6 cellular contexts compared by ENCODE assay signal in the genomic region with DNA sequence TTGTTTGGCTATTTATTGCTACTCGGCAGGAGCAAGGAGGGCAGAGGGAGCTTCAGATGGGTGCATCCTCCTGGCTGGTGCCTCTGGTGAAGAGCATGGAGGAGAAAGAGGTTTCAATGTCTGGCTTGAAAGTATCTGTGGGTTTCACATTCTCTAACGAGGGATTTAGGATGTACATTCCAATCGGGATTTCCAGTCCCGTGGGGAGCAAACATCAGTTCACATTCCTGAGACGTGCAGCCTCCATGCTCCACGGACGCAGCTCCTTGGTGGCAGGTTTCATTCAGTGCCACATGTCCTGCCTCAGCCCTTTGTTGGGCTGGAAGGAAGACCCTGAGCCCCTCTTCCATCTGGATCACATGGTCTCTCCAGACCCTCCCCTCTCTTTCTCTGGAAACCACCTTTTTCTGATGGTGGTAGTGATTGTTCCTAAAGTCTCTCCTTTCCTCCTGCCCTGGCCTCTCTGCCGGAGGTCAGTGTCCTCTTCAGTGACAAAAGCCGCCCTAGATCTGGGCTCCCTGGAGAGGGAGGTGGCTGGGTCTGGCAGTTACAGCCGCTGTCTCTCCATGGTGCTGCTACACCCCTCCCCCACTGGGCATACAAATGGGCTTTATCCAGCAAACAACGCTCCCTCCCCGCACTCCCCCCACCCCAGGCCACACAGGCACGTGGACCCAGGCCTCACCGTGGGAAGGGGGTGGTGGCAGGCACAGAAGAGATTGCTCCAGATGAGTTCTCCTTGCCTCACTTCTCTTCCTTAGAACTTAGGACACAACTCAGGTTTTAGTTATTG. TPM values are rescaled to one million over a fixed set of nuclear protein-coding genes. Genes with fewer than 3 reads are reported as not detected.
A peak's percentile ranks its signal among the peaks of the same experiment; 100 is the strongest.
DNase-seq lines count a peak whose midpoint lies in the region; ATAC-seq lines count a peak whose summit lies in the region.

No MANE protein-coding gene starts in this region.

- peaks cover 13% of the 10 kb centered on the region for H3K27me3 Mint-ChIP-seq in activated naive CD4-positive, alpha-beta T cell treated with anti-CD3 and anti-CD28 coated beads, Interleukin-2, amount 50 U/mL, for 24 hours

- H3K27ac Mint-ChIP-seq in activated naive CD4-positive, alpha-beta T cell treated with anti-CD3 and anti-CD28 coated beads, Interleukin-2, amount 50 U/mL, for 24 hours = no peak overlapping the region
- no peak overlapping the region for H3K27ac Mint-ChIP-seq in activated naive CD4-positive, alpha-beta T cell treated with anti-CD3 and anti-CD28 coated beads, Interleukin-2, amount 50 U/mL, for 72 hours

- no peak for ATAC-seq in activated naive CD4-positive, alpha-beta T cell treated with anti-CD3 and anti-CD28 coated beads, Interleukin-2, amount 50 U/mL, for 72 hours
- ATAC-seq in left colon = no peak

- H3K4me3 Mint-ChIP-seq in activated naive CD4-positive, alpha-beta T cell treated with anti-CD3 and anti-CD28 coated beads, Interleukin-2, amount 50 U/mL, for 24 hours = peak overlapping the region; percentile 7

- H3K4me1 Mint-ChIP-seq in activated naive CD4-positive, alpha-beta T cell treated with anti-CD3 and anti-CD28 coated beads, Interleukin-2, amount 50 U/mL, for 24 hours = peaks cover 16% of the 10 kb centered on the region

- intact Hi-C loops in left colon (cut with DNase I, micrococcal nuclease) = no loop called here

- H3K36me3 Mint-ChIP-seq in activated naive CD4-positive, alpha-beta T cell treated with anti-CD3 and anti-CD28 coated beads, Interleukin-2, amount 50 U/mL, for 24 hours = no peaks in the 10 kb centered on the region
- H3K36me3 Mint-ChIP-seq in activated naive CD4-positive, alpha-beta T cell treated with anti-CD3 and anti-CD28 coated beads, Interleukin-2, amount 50 U/mL, for 72 hours = no peaks in the 10 kb centered on the region

- H3K9me3 Mint-ChIP-seq in activated naive CD4-positive, alpha-beta T cell treated with anti-CD3 and anti-CD28 coated beads, Interleukin-2, amount 50 U/mL, for 24 hours = no peaks in the 10 kb centered on the region
- H3K9me3 Mint-ChIP-seq in activated naive CD4-positive, alpha-beta T cell treated with anti-CD3 and anti-CD28 coated beads, Interleukin-2, amount 50 U/mL, for 72 hours = no peaks in the 10 kb centered on the region

- DNase-seq in activated naive CD4-positive, alpha-beta T cell treated with anti-CD3 and anti-CD28 coated beads, Interleukin-2, amount 50 U/mL, for 72 hours (ENCODE audit: low spot score in 2 of 2) = no peak
- DNase-seq in hypothalamus (lab: John Stamatoyannopoulos, UW) = peak in 44 of 51 donors; percentile 14 to 92 (median 68)
- DNase-seq in stimulated activated CD4-positive, alpha-beta T cell treated with anti-CD3 and anti-CD28 coated beads, Interleukin-2, amount 100 ng/mL, for 48 hours = no peak
- no peak for DNase-seq in left colon

- peak overlapping the region; percentile 91 for H3K27ac ChIP-seq in temporal lobe (ENCODE audit: low read depth, low read length)

RNA-seq across cellular contexts. Expression of a gene that starts 0.8 kb away (rescaled TPM):
- total RNA-seq in activated naive CD4-positive, alpha-beta T cell treated with anti-CD3 and anti-CD28 coated beads, Interleukin-2, amount 50 U/mL, for 72 hours = not detected
- total RNA-seq in temporal lobe (1.7 TPM), left colon (under 1 TPM; 0.28 to 0.34 TPM)

RNA-seq across cellular contexts. Expression of a gene that starts 12.1 kb away (rescaled TPM):
- total RNA-seq in activated naive CD4-positive, alpha-beta T cell treated with anti-CD3 and anti-CD28 coated beads, Interleukin-2, amount 50 U/mL, for 72 hours = 100 to 1,000 TPM; 103 to 116 TPM
- total RNA-seq in temporal lobe = 44.0 TPM
- 100 to 1,000 TPM; 194 to 199 TPM for total RNA-seq in left colon

RNA-seq across cellular contexts. Expression of a gene that starts 15.8 kb away (rescaled TPM):
- total RNA-seq in activated naive CD4-positive, alpha-beta T cell treated with anti-CD3 and anti-CD28 coated beads, Interleukin-2, amount 50 U/mL, for 72 hours = 1 to 10 TPM in 1 of 2 donors, under 1 TPM in 1; 0.72 to 2.2 TPM
- 4.7 TPM for total RNA-seq in temporal lobe
- 10 to 100 TPM in 1 of 2 donors, 1 to 10 TPM in 1; 4.5 to 11.5 TPM for total RNA-seq in left colon

RNA-seq across cellular contexts. Expression of a gene that starts 20.8 kb away (rescaled TPM):
- total RNA-seq in activated naive CD4-positive, alpha-beta T cell treated with anti-CD3 and anti-CD28 coated beads, Interleukin-2, amount 50 U/mL, for 72 hours = 100 to 1,000 TPM; 181 to 187 TPM
- total RNA-seq in temporal lobe (17.0 TPM), left colon (10 to 100 TPM; 10.5 to 13.6 TPM)

RNA-seq across cellular contexts. Expression of a gene that starts 25.6 kb away (rescaled TPM):
- total RNA-seq in activated naive CD4-positive, alpha-beta T cell treated with anti-CD3 and anti-CD28 coated beads, Interleukin-2, amount 50 U/mL, for 72 hours = 1 to 10 TPM; 4.6 to 9.1 TPM
- total RNA-seq in temporal lobe (1.7 TPM), left colon (1 to 10 TPM in 1 of 2 donors, under 1 TPM in 1; 0.95 to 1.3 TPM)

Comparison
In these comparisons a context has a peak if more than half of its experiments do, and no peak if none do; other contexts are left out.
1. DNase-seq: peak in hypothalamus (44 of 51); none in activated naive CD4-positive, alpha-beta T cell treated with anti-CD3 and anti-CD28 coated beads, Interleukin-2, amount 50 U/mL, for 72 hours (0 of 2), stimulated activated CD4-positive, alpha-beta T cell treated with anti-CD3 and anti-CD28 coated beads, Interleukin-2, amount 100 ng/mL, for 48 hours (0 of 2) and left colon (0 of 2).